ENCODE assay signal across 1 cellular context in the genomic region with DNA sequence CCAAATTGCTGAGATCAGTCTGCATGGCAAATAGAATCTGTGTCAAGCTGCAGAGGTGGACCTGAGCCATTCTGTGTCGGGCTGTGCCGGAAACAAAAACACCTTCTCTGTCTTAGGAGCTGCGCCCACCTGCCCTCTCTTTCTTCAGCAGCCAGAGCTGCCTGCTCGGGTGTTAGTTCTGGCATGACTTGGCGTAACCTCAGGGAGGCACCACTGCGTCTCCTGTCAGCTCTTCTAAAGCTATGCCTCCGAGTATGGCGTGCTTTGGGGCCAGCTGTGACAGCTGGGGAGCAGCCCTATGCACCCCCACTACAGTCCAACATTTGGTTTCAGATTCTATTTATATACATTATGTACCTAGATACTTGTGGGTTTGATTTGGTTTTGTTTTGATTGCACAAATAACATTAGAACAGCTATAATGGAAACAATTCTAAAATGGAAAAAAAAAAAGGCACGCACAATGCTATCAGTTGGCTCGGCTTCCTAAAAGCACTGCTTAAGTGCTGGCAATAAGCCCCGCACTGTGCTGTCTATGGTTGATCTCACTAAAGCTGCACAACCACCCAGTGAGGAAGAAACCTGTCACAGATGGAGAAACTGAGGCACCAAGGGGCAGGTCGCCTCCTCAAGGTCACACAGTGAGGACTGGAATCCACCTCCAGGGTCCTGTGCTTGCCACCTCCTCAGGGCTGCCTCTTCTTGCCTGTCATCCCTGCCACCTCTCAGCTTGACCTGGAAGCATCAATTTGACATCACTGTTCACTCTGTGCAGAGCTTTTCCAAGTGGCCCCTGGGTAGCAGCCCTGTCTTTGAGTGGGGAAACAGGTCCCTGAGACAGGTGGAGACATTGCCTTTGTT.
TF ChIP-seq lines count a peak whose summit lies in the region.

No MANE protein-coding gene starts in this region.

TF ChIP-seq in WTC11, 78 proteins besides CTCF, POLR2A, EP300 and RAD21 (continued from another document):
- TF ChIP-seq, protein P1, sequence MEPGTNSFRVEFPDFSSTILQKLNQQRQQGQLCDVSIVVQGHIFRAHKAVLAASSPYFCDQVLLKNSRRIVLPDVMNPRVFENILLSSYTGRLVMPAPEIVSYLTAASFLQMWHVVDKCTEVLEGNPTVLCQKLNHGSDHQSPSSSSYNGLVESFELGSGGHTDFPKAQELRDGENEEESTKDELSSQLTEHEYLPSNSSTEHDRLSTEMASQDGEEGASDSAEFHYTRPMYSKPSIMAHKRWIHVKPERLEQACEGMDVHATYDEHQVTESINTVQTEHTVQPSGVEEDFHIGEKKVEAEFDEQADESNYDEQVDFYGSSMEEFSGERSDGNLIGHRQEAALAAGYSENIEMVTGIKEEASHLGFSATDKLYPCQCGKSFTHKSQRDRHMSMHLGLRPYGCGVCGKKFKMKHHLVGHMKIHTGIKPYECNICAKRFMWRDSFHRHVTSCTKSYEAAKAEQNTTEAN (CRISPR knock-in tag; IDR thresholded peaks at IDR 0.05), result no peak
- TF ChIP-seq ATF2 (CRISPR knock-in tag; IDR thresholded peaks at IDR 0.05; ENCODE audit: borderline replicate concordance, low read depth) (no peak), TEAD4 (CRISPR knock-in tag; IDR thresholded peaks at IDR 0.05) (no peak), SOX15 (CRISPR knock-in tag; IDR thresholded peaks at IDR 0.05) (no peak), ZNF281 (CRISPR knock-in tag; IDR thresholded peaks at IDR 0.05) (no peak), NFE2L1 (CRISPR knock-in tag; IDR thresholded peaks at IDR 0.05) (no peak)
- TF ChIP-seq, protein P2, sequence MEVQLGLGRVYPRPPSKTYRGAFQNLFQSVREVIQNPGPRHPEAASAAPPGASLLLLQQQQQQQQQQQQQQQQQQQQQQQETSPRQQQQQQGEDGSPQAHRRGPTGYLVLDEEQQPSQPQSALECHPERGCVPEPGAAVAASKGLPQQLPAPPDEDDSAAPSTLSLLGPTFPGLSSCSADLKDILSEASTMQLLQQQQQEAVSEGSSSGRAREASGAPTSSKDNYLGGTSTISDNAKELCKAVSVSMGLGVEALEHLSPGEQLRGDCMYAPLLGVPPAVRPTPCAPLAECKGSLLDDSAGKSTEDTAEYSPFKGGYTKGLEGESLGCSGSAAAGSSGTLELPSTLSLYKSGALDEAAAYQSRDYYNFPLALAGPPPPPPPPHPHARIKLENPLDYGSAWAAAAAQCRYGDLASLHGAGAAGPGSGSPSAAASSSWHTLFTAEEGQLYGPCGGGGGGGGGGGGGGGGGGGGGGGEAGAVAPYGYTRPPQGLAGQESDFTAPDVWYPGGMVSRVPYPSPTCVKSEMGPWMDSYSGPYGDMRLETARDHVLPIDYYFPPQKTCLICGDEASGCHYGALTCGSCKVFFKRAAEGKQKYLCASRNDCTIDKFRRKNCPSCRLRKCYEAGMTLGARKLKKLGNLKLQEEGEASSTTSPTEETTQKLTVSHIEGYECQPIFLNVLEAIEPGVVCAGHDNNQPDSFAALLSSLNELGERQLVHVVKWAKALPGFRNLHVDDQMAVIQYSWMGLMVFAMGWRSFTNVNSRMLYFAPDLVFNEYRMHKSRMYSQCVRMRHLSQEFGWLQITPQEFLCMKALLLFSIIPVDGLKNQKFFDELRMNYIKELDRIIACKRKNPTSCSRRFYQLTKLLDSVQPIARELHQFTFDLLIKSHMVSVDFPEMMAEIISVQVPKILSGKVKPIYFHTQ (CRISPR knock-in tag; IDR thresholded peaks at IDR 0.05), result no peak
